1 cellular context compared by ENCODE assay signal in the genomic region with DNA sequence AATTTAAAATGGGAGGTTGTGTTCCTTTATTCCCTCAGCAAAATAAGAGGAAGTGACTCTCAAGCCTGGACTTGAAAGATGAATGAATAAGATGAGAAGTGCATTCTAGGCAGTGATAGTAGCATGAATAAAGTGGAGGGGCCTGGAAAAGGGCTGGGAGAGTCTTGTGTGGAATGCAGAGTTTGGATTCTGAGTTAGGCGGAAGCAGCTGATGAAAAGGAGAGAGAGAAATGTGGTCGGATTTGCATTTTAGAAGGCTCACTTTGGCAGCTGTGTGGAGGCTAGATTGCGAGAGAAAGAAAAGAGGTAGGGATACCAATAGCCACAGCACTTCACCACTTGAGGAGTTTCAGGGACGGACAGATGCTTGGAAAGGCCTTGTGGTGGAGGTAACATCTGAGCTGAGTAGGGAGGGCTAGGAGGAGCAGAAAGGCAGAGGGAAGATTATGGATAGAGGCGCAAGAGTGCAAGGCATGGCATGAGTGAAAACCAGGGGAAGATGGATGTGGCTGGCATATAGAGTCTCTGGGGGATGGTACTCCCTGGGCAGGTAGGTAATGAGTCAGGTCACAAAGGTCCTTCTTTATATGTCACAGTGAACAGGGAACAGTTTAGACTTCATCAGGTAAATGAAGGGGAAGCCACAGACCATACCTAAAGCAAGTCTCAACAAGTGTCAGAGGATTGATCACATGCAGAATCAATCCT.
TF ChIP-seq lines count a peak whose summit lies in the region.

No MANE protein-coding gene starts in this region.

TF ChIP-seq in GM12878, 131 proteins besides CTCF, POLR2A, EP300 and RAD21 (continued from another document):
- no peak for TF ChIP-seq NR2C1 (IDR thresholded peaks at IDR 0.05)
- TF ChIP-seq CHD2 (IDR thresholded peaks at IDR 0.05; ENCODE audit: borderline replicate concordance, low read depth, low read length), result no peak
- TF ChIP-seq BMI1 (IDR thresholded peaks at IDR 0.05; ENCODE audit: borderline replicate concordance), result no peak
- peak; percentile 87 for TF ChIP-seq SPI1 (IDR thresholded peaks at IDR 0.05; ENCODE audit: borderline replicate concordance, insufficient read depth, low read depth, low read length)
- TF ChIP-seq, protein P1, sequence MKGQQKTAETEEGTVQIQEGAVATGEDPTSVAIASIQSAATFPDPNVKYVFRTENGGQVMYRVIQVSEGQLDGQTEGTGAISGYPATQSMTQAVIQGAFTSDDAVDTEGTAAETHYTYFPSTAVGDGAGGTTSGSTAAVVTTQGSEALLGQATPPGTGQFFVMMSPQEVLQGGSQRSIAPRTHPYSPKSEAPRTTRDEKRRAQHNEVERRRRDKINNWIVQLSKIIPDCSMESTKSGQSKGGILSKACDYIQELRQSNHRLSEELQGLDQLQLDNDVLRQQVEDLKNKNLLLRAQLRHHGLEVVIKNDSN (IDR thresholded peaks at IDR 0.05; ENCODE audit: borderline replicate concordance, extremely low read length, insufficient read depth, low read depth, low read length), result no peak
- TF ChIP-seq NR2F1 (conservative IDR thresholded peaks at IDR 0.05), result peak; percentile 83
- no peak for TF ChIP-seq YY1 (IDR thresholded peaks at IDR 0.05; ENCODE audit: low read depth, low read length)
- TF ChIP-seq LARP7 (IDR thresholded peaks at IDR 0.05), result no peak
- TF ChIP-seq SUZ12 (IDR thresholded peaks at IDR 0.05; ENCODE audit: unreplicated experiment), result no peak
- TF ChIP-seq, protein P2, sequence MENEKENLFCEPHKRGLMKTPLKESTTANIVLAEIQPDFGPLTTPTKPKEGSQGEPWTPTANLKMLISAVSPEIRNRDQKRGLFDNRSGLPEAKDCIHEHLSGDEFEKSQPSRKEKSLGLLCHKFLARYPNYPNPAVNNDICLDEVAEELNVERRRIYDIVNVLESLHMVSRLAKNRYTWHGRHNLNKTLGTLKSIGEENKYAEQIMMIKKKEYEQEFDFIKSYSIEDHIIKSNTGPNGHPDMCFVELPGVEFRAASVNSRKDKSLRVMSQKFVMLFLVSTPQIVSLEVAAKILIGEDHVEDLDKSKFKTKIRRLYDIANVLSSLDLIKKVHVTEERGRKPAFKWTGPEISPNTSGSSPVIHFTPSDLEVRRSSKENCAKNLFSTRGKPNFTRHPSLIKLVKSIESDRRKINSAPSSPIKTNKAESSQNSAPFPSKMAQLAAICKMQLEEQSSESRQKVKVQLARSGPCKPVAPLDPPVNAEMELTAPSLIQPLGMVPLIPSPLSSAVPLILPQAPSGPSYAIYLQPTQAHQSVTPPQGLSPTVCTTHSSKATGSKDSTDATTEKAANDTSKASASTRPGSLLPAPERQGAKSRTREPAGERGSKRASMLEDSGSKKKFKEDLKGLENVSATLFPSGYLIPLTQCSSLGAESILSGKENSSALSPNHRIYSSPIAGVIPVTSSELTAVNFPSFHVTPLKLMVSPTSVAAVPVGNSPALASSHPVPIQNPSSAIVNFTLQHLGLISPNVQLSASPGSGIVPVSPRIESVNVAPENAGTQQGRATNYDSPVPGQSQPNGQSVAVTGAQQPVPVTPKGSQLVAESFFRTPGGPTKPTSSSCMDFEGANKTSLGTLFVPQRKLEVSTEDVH (IDR thresholded peaks at IDR 0.05; ENCODE audit: low read depth, partially characterized antibody), result no peak
- no peak for TF ChIP-seq ZNF24 (IDR thresholded peaks at IDR 0.05)
- no peak for TF ChIP-seq KDM1A (IDR thresholded peaks at IDR 0.05; ENCODE audit: borderline replicate concordance)
- no peak for TF ChIP-seq SREBF2 (IDR thresholded peaks at IDR 0.05; ENCODE audit: low read length)
- TF ChIP-seq RBBP5 (conservative IDR thresholded peaks at IDR 0.05), result no peak
- TF ChIP-seq MEF2B (IDR thresholded peaks at IDR 0.05; ENCODE audit: partially characterized antibody, poor library complexity, severe bottlenecking), result peak; percentile 93
- peak; percentile 70; the same call in 1 of the 3 replicates for TF ChIP-seq POU2F2 (IDR thresholded peaks at IDR 0.05; ENCODE audit: borderline replicate concordance, low read depth, low read length)
- TF ChIP-seq, protein P3, sequence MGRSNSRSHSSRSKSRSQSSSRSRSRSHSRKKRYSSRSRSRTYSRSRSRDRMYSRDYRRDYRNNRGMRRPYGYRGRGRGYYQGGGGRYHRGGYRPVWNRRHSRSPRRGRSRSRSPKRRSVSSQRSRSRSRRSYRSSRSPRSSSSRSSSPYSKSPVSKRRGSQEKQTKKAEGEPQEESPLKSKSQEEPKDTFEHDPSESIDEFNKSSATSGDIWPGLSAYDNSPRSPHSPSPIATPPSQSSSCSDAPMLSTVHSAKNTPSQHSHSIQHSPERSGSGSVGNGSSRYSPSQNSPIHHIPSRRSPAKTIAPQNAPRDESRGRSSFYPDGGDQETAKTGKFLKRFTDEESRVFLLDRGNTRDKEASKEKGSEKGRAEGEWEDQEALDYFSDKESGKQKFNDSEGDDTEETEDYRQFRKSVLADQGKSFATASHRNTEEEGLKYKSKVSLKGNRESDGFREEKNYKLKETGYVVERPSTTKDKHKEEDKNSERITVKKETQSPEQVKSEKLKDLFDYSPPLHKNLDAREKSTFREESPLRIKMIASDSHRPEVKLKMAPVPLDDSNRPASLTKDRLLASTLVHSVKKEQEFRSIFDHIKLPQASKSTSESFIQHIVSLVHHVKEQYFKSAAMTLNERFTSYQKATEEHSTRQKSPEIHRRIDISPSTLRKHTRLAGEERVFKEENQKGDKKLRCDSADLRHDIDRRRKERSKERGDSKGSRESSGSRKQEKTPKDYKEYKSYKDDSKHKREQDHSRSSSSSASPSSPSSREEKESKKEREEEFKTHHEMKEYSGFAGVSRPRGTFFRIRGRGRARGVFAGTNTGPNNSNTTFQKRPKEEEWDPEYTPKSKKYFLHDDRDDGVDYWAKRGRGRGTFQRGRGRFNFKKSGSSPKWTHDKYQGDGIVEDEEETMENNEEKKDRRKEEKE (IDR thresholded peaks at IDR 0.05), result no peak
- 0 out of 2 replicates have a peak, but pooled peaks have one; percentile 9 for TF ChIP-seq CREM (IDR thresholded peaks at IDR 0.05; ENCODE audit: low read depth)
- TF ChIP-seq, protein P4, sequence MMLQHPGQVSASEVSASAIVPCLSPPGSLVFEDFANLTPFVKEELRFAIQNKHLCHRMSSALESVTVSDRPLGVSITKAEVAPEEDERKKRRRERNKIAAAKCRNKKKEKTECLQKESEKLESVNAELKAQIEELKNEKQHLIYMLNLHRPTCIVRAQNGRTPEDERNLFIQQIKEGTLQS (IDR thresholded peaks at IDR 0.05; ENCODE audit: borderline replicate concordance, extremely low read depth, low read depth, low read length), result no peak
- 0 out of 2 replicates have a peak, but pooled peaks have one; percentile 31 for TF ChIP-seq GATAD2B (conservative IDR thresholded peaks at IDR 0.05; ENCODE audit: low read depth)
- TF ChIP-seq ESRRA (IDR thresholded peaks at IDR 0.05; ENCODE audit: low read length), result no peak
- peak; percentile 12; the same call in 1 of the 2 replicates for TF ChIP-seq ATF7 (IDR thresholded peaks at IDR 0.05; ENCODE audit: low read depth)
- no peak for TF ChIP-seq ZNF384 (IDR thresholded peaks at IDR 0.05; ENCODE audit: borderline replicate concordance, low read depth, low read length)
- TF ChIP-seq MEF2A (IDR thresholded peaks at IDR 0.05; ENCODE audit: insufficient read depth, low read depth, low read length), result no peak
- no peak for TF ChIP-seq KAT2A (conservative IDR thresholded peaks at IDR 0.05; ENCODE audit: control insufficient read depth, low read depth, low read length)
- peak; percentile 44; the same call in 1 of the 2 replicates for TF ChIP-seq EED (IDR thresholded peaks at IDR 0.05; ENCODE audit: low read depth)
- no peak for TF ChIP-seq POLR2AphosphoS2 (IDR thresholded peaks at IDR 0.05; ENCODE audit: low read depth, low read length)
- TF ChIP-seq TCF3 (IDR thresholded peaks at IDR 0.05; ENCODE audit: borderline replicate concordance, insufficient read depth, low read depth, low read length), result no peak
- TF ChIP-seq, protein P5, sequence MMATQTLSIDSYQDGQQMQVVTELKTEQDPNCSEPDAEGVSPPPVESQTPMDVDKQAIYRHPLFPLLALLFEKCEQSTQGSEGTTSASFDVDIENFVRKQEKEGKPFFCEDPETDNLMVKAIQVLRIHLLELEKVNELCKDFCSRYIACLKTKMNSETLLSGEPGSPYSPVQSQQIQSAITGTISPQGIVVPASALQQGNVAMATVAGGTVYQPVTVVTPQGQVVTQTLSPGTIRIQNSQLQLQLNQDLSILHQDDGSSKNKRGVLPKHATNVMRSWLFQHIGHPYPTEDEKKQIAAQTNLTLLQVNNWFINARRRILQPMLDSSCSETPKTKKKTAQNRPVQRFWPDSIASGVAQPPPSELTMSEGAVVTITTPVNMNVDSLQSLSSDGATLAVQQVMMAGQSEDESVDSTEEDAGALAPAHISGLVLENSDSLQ (IDR thresholded peaks at IDR 0.05), result peak; percentile 44; the same call in 1 of the 2 replicates
- TF ChIP-seq, protein P6, sequence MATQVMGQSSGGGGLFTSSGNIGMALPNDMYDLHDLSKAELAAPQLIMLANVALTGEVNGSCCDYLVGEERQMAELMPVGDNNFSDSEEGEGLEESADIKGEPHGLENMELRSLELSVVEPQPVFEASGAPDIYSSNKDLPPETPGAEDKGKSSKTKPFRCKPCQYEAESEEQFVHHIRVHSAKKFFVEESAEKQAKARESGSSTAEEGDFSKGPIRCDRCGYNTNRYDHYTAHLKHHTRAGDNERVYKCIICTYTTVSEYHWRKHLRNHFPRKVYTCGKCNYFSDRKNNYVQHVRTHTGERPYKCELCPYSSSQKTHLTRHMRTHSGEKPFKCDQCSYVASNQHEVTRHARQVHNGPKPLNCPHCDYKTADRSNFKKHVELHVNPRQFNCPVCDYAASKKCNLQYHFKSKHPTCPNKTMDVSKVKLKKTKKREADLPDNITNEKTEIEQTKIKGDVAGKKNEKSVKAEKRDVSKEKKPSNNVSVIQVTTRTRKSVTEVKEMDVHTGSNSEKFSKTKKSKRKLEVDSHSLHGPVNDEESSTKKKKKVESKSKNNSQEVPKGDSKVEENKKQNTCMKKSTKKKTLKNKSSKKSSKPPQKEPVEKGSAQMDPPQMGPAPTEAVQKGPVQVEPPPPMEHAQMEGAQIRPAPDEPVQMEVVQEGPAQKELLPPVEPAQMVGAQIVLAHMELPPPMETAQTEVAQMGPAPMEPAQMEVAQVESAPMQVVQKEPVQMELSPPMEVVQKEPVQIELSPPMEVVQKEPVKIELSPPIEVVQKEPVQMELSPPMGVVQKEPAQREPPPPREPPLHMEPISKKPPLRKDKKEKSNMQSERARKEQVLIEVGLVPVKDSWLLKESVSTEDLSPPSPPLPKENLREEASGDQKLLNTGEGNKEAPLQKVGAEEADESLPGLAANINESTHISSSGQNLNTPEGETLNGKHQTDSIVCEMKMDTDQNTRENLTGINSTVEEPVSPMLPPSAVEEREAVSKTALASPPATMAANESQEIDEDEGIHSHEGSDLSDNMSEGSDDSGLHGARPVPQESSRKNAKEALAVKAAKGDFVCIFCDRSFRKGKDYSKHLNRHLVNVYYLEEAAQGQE (IDR thresholded peaks at IDR 0.05; ENCODE audit: low read depth, low read length), result no peak
- no peak for TF ChIP-seq FOS (IDR thresholded peaks at IDR 0.05; ENCODE audit: borderline replicate concordance, extremely low read depth, insufficient read length)
- no peak for TF ChIP-seq NFXL1 (IDR thresholded peaks at IDR 0.05; ENCODE audit: borderline replicate concordance)
- no peak for TF ChIP-seq MYB (IDR thresholded peaks at IDR 0.05; ENCODE audit: borderline replicate concordance, low read depth, low read length)
- no peak for TF ChIP-seq KLF5 (IDR thresholded peaks at IDR 0.05; ENCODE audit: partially characterized antibody)
- TF ChIP-seq, protein P7, sequence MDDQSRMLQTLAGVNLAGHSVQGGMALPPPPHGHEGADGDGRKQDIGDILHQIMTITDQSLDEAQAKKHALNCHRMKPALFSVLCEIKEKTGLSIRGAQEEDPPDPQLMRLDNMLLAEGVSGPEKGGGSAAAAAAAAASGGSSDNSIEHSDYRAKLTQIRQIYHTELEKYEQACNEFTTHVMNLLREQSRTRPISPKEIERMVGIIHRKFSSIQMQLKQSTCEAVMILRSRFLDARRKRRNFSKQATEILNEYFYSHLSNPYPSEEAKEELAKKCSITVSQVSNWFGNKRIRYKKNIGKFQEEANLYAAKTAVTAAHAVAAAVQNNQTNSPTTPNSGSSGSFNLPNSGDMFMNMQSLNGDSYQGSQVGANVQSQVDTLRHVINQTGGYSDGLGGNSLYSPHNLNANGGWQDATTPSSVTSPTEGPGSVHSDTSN (IDR thresholded peaks at IDR 0.05; ENCODE audit: insufficient replicate concordance, low read depth, low read length), result no peak
- no peak for TF ChIP-seq SMAD1 (IDR thresholded peaks at IDR 0.05; ENCODE audit: low read depth, partially characterized antibody)
- TF ChIP-seq NRF1 (conservative IDR thresholded peaks at IDR 0.05; ENCODE audit: low read depth, low read length), result no peak
- TF ChIP-seq STAT3 (IDR thresholded peaks at IDR 0.05; ENCODE audit: low read depth, low read length), result no peak
- TF ChIP-seq ZNF622 (IDR thresholded peaks at IDR 0.05), result no peak
- no peak for TF ChIP-seq SMC3 (IDR thresholded peaks at IDR 0.05; ENCODE audit: borderline replicate concordance, low read length)
- TF ChIP-seq RUNX3 (IDR thresholded peaks at IDR 0.05; ENCODE audit: low read length), result peak; percentile 75
- TF ChIP-seq IKZF2 (IDR thresholded peaks at IDR 0.05), result peak; percentile 76
- TF ChIP-seq, protein P8, sequence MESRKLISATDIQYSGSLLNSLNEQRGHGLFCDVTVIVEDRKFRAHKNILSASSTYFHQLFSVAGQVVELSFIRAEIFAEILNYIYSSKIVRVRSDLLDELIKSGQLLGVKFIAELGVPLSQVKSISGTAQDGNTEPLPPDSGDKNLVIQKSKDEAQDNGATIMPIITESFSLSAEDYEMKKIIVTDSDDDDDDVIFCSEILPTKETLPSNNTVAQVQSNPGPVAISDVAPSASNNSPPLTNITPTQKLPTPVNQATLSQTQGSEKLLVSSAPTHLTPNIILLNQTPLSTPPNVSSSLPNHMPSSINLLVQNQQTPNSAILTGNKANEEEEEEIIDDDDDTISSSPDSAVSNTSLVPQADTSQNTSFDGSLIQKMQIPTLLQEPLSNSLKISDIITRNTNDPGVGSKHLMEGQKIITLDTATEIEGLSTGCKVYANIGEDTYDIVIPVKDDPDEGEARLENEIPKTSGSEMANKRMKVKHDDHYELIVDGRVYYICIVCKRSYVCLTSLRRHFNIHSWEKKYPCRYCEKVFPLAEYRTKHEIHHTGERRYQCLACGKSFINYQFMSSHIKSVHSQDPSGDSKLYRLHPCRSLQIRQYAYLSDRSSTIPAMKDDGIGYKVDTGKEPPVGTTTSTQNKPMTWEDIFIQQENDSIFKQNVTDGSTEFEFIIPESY (IDR thresholded peaks at IDR 0.05), result no peak
- TF ChIP-seq CBX5 (IDR thresholded peaks at IDR 0.05; ENCODE audit: low read depth), result no peak
- no peak for TF ChIP-seq PAX5 (IDR thresholded peaks at IDR 0.05; ENCODE audit: borderline replicate concordance, low read depth, low read length)
- TF ChIP-seq, protein P9, sequence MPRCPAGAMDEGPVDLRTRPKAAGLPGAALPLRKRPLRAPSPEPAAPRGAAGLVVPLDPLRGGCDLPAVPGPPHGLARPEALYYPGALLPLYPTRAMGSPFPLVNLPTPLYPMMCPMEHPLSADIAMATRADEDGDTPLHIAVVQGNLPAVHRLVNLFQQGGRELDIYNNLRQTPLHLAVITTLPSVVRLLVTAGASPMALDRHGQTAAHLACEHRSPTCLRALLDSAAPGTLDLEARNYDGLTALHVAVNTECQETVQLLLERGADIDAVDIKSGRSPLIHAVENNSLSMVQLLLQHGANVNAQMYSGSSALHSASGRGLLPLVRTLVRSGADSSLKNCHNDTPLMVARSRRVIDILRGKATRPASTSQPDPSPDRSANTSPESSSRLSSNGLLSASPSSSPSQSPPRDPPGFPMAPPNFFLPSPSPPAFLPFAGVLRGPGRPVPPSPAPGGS (IDR thresholded peaks at IDR 0.05; ENCODE audit: borderline replicate concordance, insufficient read depth, low read depth, low read length, poor library complexity, severe bottlenecking), result no peak
